8 cellular contexts compared by ENCODE assay signal in the genomic region with DNA sequence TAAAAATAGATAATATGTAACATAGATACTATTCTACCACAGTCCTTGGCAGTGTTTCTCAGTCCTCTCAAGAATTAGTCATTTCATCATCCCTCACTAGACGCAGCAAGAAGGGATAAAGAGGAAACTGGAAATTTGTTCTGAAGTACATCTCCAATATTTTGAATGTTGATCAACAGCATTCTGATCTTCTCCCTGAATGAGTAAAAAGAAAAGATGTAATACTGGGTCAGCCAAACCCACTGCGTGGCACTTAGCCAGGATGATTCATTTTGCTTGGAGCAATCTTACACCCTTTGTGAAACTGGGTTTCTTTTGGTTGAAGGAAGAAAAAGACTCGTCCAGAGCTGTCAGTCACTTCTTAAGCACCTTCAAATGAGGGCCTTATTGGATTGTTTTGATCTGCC. TPM values are rescaled to one million over a fixed set of nuclear protein-coding genes. Genes with fewer than 3 reads are reported as not detected.
DNase-seq lines count a peak whose midpoint lies in the region; ATAC-seq and TF ChIP-seq lines count a peak whose summit lies in the region.

No MANE protein-coding gene starts in this region.

- H4K8ac ChIP-seq in mesenchymal stem cell (ENCODE audit: low read length): no peak overlapping the region

- H3K36me3 Mint-ChIP-seq in MCF 10A (ENCODE audit: insufficient read depth, unreplicated experiment): peaks cover 7% of the 10 kb centered on the region

- no peak overlapping the region for H2BK12ac ChIP-seq in mesenchymal stem cell (ENCODE audit: low read length in 2 of 2)

- H3K27me3 ChIP-seq in mesenchymal stem cell (ENCODE audit: control insufficient read depth in 1 of 2, insufficient read depth in 1 of 2, low read length in 2 of 2): no peaks in the 10 kb centered on the region
- no peaks in the 10 kb centered on the region for H3K27me3 ChIP-seq in MM.1S (replicated peaks; ENCODE audit: insufficient read depth, low read length)

- intact Hi-C loops in MCF 10A (cut with micrococcal nuclease): loop anchor here (1.0 kb wide), 1 partner anchor 54 kb away; the partner anchor contains the start of gene TAF1B

- H3K18ac ChIP-seq in mesenchymal stem cell (ENCODE audit: low read depth in 1 of 2, low read length in 2 of 2): no peak overlapping the region

- H3K27me3 Mint-ChIP-seq in MCF 10A (ENCODE audit: insufficient read depth, unreplicated experiment): no peaks in the 10 kb centered on the region

- no peak overlapping the region for H2AFZ ChIP-seq in mesenchymal stem cell (ENCODE audit: low read depth, low read length)
- H2AFZ ChIP-seq in MM.1S (ENCODE audit: low read length): no peak overlapping the region

- H2BK15ac ChIP-seq in mesenchymal stem cell (ENCODE audit: low read depth, poor library complexity, severe bottlenecking): no peak overlapping the region

- peak; percentile 90 for ATAC-seq in GM21529 (IDR thresholded peaks at IDR 0.05; ENCODE audit: unreplicated experiment)
- no peak for ATAC-seq in HG03457 (IDR thresholded peaks at IDR 0.05; ENCODE audit: unreplicated experiment)

- H4K91ac ChIP-seq in mesenchymal stem cell (ENCODE audit: low read length): no peak overlapping the region

- POLR2A ChIA-PET in MCF 10A (lab: Yijun Ruan, JAX): interaction anchor here (0.7 to 7.8 kb wide), 8 partner anchors 11 to 96 kb away, joined by 3 to 97 read pairs (median 40); partner anchors contain the start of gene TAF1B

- H3K4me1 Mint-ChIP-seq in MCF 10A (ENCODE audit: insufficient read depth, unreplicated experiment): peaks cover 33% of the 10 kb centered on the region

- H3K36me3 ChIP-seq in mesenchymal stem cell (ENCODE audit: control insufficient read depth in 1 of 2, insufficient read depth in 2 of 2, low read depth in 1 of 2, low read length in 2 of 2) (peaks cover 0 to 3% of the 10 kb centered on the region in 2 experiments), MM.1S (replicated peaks; ENCODE audit: insufficient read depth, low read length) (no peaks in the 10 kb centered on the region)

- H2AK5ac ChIP-seq in mesenchymal stem cell (ENCODE audit: low read length, severe bottlenecking): no peak overlapping the region

- H3K4me3 Mint-ChIP-seq in MCF 10A (ENCODE audit: unreplicated experiment): peak overlapping the region; percentile 23

- no peaks in the 10 kb centered on the region for H3K9me2 ChIP-seq in MM.1S (replicated peaks; ENCODE audit: insufficient read depth, low read length)

- no peaks in the 10 kb centered on the region for H3F3A ChIP-seq in MM.1S (ENCODE audit: insufficient read depth, low read length)

- H3K4me2 ChIP-seq in mesenchymal stem cell (ENCODE audit: low read length, poor library complexity, severe bottlenecking) (no peak overlapping the region), MM.1S (ENCODE audit: low read depth, low read length) (no peak overlapping the region)

- no peak for TF ChIP-seq CTCF in MCF 10A (IDR thresholded peaks at IDR 0.05; ENCODE audit: unreplicated experiment)
- TF ChIP-seq CTCF in MM.1S (IDR thresholded peaks at IDR 0.05; ENCODE audit: low read length): no peak

- no peak overlapping the region for H3K14ac ChIP-seq in mesenchymal stem cell (ENCODE audit: low read length in 2 of 2)

- H3K9me3 Mint-ChIP-seq in MCF 10A (ENCODE audit: unreplicated experiment): no peaks in the 10 kb centered on the region

- BruUV-seq in MCF 10A (replicated peaks; lab: Mats Ljungman, UMichigan): no TSS peak

- no peak overlapping the region for H2BK5ac ChIP-seq in mesenchymal stem cell (ENCODE audit: low read depth, low read length, poor library complexity, severe bottlenecking)

- DNase-seq in AML-193 (lab: John Stamatoyannopoulos, UW): peak; percentile 10
- DNase-seq in NCI-H69 (lab: John Stamatoyannopoulos, UW): peak; percentile 31
- peak; percentile 99 for DNase-seq in MCF 10A (ENCODE audit: unreplicated experiment)
- peak; percentile 87 for DNase-seq in mesenchymal stem cell
- peak; percentile 64 for DNase-seq in superior temporal gyrus (ENCODE audit: extremely low spot score)
- no peak for DNase-seq in MM.1S

- no peak overlapping the region for H2BK120ac ChIP-seq in mesenchymal stem cell (ENCODE audit: low read depth, low read length)

- H4K20me1 ChIP-seq in MM.1S (ENCODE audit: insufficient read depth, low read length): no peaks in the 10 kb centered on the region

- H3K23ac ChIP-seq in mesenchymal stem cell (ENCODE audit: low read length in 2 of 2): no peak overlapping the region

- H3K27ac ChIP-seq in mesenchymal stem cell (ENCODE audit: low read length, poor library complexity, severe bottlenecking): peak overlapping the region; percentile 63
- no peak overlapping the region for H3K27ac ChIP-seq in MM.1S (ENCODE audit: low read length)

- peaks cover 5% of the 10 kb centered on the region for H3K79me1 ChIP-seq in mesenchymal stem cell (replicated peaks; ENCODE audit: low read length, poor library complexity, severe bottlenecking)

- H3K9ac ChIP-seq in mesenchymal stem cell (ENCODE audit: low read length): peak overlapping the region; percentile 67
- no peak overlapping the region for H3K9ac ChIP-seq in MM.1S (ENCODE audit: low read length)

- CTCF ChIA-PET in MCF 10A (lab: Yijun Ruan, JAX): interaction anchor here (0.8 to 4.4 kb wide), 5 partner anchors 57 to 98 kb away, joined by 3 to 20 read pairs (median 3); no protein-coding TSS in a partner anchor

- 58% methylated on average over 1 of the region's 3 CpGs for WGBS in mesenchymal stem cell

- H3K4me1 ChIP-seq in mesenchymal stem cell (ENCODE audit: control insufficient read depth, insufficient read depth, low read depth, low read length) (no peaks in the 10 kb centered on the region), MM.1S (ENCODE audit: low read length) (no peaks in the 10 kb centered on the region)

- H3K79me2 ChIP-seq in MM.1S (ENCODE audit: low read length): no peaks in the 10 kb centered on the region

- H3K4me3 ChIP-seq in mesenchymal stem cell (ENCODE audit: insufficient read depth in 1 of 2, low read depth in 1 of 2, low read length in 2 of 2): no peak overlapping the region
- H3K4me3 ChIP-seq in MM.1S (ENCODE audit: low read length): no peak overlapping the region

- H3K9me3 ChIP-seq in mesenchymal stem cell (ENCODE audit: control insufficient read depth, low read length) (no peaks in the 10 kb centered on the region), MM.1S (replicated peaks; ENCODE audit: insufficient read depth, low read length) (no peaks in the 10 kb centered on the region)

- peak overlapping the region; percentile 78 for H3K27ac Mint-ChIP-seq in MCF 10A (ENCODE audit: low read depth, unreplicated experiment)

- no peak overlapping the region for H3K4ac ChIP-seq in mesenchymal stem cell (ENCODE audit: low read depth in 1 of 2, low read length in 2 of 2)

RNA-seq across cellular contexts. Expression of gene TAF1B, which starts 54.1 kb away (rescaled TPM):
- total RNA-seq in MCF 10A (2022): 19.7 and 25.5 TPM in 2 replicates
- 12.1 TPM for polyA plus RNA-seq in mesenchymal stem cell (2013, experiment 1 of 2)
- 12.5 TPM for polyA plus RNA-seq in mesenchymal stem cell (2013, experiment 2 of 2)

RNA-seq across cellular contexts. Expression of gene GRHL1, which starts 54.2 kb away (rescaled TPM):
- total RNA-seq in MCF 10A (2022): 0.96 and 2.0 TPM in 2 replicates
- polyA plus RNA-seq in mesenchymal stem cell (2013, experiment 1 of 2): 0.18 TPM
- polyA plus RNA-seq in mesenchymal stem cell (2013, experiment 2 of 2): 0.16 TPM
